In the genomic region with DNA sequence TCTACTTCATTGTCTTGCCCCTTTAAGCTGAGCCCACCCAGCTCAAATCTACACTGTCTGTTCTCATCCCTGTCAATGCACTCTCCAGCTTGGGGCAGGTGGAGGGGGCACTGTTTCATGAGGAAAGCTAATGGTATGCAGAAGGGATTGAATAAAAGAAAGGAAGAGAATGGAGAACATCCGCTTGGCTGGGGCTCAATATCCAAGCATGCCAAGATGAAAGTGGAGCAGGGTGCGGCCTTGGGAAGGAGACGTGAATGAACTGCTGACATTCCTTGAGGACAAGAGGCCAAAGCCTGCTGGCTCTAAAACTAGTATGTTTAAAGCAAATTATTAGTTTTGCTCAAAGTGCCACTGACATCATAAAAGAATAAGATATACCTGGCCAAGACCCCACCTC, we compare ENCODE assay signal across 1 cellular context.
TF ChIP-seq lines count a peak whose summit lies in the region.

No MANE protein-coding gene starts in this region.

TF ChIP-seq in HCT116, 20 proteins besides CTCF, POLR2A, EP300 and RAD21 (continued from another document):
- TF ChIP-seq TCF7L2 (IDR thresholded peaks at IDR 0.05; ENCODE audit: borderline replicate concordance, extremely low read depth, insufficient read depth, insufficient read length) = no peak
- TF ChIP-seq JUND (IDR thresholded peaks at IDR 0.05) = no peak
- no peak for TF ChIP-seq CEBPB (IDR thresholded peaks at IDR 0.05; ENCODE audit: low read depth)
- no peak for TF ChIP-seq SIN3A (IDR thresholded peaks at IDR 0.05; ENCODE audit: low read depth)
- TF ChIP-seq EGR1 (IDR thresholded peaks at IDR 0.05; ENCODE audit: low read depth) = no peak
- no peak for TF ChIP-seq ZBTB33 (IDR thresholded peaks at IDR 0.05; ENCODE audit: extremely low read depth, insufficient replicate concordance, low read length)
- TF ChIP-seq CBX3 (IDR thresholded peaks at IDR 0.05; ENCODE audit: low read depth) = no peak
- no peak for TF ChIP-seq ZFX (IDR thresholded peaks at IDR 0.05)
- no peak for TF ChIP-seq SP1 (IDR thresholded peaks at IDR 0.05; ENCODE audit: low read depth)
- no peak for TF ChIP-seq EZH2 (IDR thresholded peaks at IDR 0.05)
- TF ChIP-seq YY1 (IDR thresholded peaks at IDR 0.05; ENCODE audit: extremely low read depth, insufficient replicate concordance, low read depth, low read length) = no peak
- no peak for TF ChIP-seq FOSL1 (IDR thresholded peaks at IDR 0.05; ENCODE audit: low read depth)
